In genomic region chr14:54691525-54692260, GRCh38 we compare ENCODE assay signal across 8 cellular contexts.
A peak's percentile ranks its signal among the peaks of the same experiment; 100 is the strongest.
DNase-seq lines count a peak whose midpoint lies in the region; ATAC-seq and TF ChIP-seq lines count a peak whose summit lies in the region.

No MANE protein-coding gene starts in this region.

- no peak for TF ChIP-seq POLR2A in right lobe of liver (IDR thresholded peaks at IDR 0.05)

- no peaks in the 10 kb centered on the region for H3K36me3 ChIP-seq in right lobe of liver

- in situ Hi-C loops in GM13977 (cut with MboI; ENCODE audit: low pct_unique_long_range_greater_than_20kb, low sequenced_read_pairs, unreplicated experiment) = no loop called here

- H3K4me3 ChIP-seq in AG04449 (ENCODE audit: low read depth, low read length) (no peak overlapping the region), right lobe of liver (no peak overlapping the region)

- 12% methylated on average over 5 of the region's 5 CpGs for WGBS in right lobe of liver (ENCODE audit: insufficient coverage, low coverage, low lambda C conversion rate, missing lambda C conversion rate)

- H3K9me3 ChIP-seq in right lobe of liver = no peaks in the 10 kb centered on the region

- no peaks in the 10 kb centered on the region for H3K27me3 ChIP-seq in right lobe of liver

- no peak overlapping the region for H3K27ac ChIP-seq in right lobe of liver

- DNase-seq in AG04449 (ENCODE audit: low read depth, low spot score) (no peak), GM13977 (ENCODE audit: low spot score) (peak; percentile 34), NCI-H128 (lab: John Stamatoyannopoulos, UW; ENCODE audit: unreplicated experiment) (peak; percentile 12), dermis blood vessel endothelial cell (peak; percentile 92), right lobe of liver (peak; percentile 79 to 81 (median 79))
- DNase-seq in stimulated activated CD4-positive, alpha-beta T cell treated with anti-CD3 and anti-CD28 coated beads, Interleukin-4, amount 100 ng/mL, for 48 hours (ENCODE audit: low read depth in 2 of 2) = peak; percentile 44 to 49

- CTCF ChIA-PET in AG04449 (lab: Yijun Ruan, JAX) = interaction anchor here (0.6 to 13.5 kb wide), 38 partner anchors 8 to 427 kb away, joined by 3 to 168 read pairs (median 4); partner anchors contain the start of genes CGRRF1 and SAMD4A

- POLR2A ChIA-PET in AG04449 (lab: Yijun Ruan, JAX) = interaction anchor here (0.6 to 1.9 kb wide), 2 partner anchors 125 to 126 kb away, joined by 3 to 7 read pairs; partner anchors contain the start of gene SAMD4A

- peak; percentile 56 to 58 for ATAC-seq in activated CD4-positive, CD25-positive, alpha-beta regulatory T cell treated with anti-CD3 and anti-CD28 coated beads, Interleukin-2, amount 50 U/mL, for 24 hours
- ATAC-seq in right lobe of liver = peak; percentile 95 to 99 (median 98)
- ATAC-seq in GM21576 (IDR thresholded peaks at IDR 0.05; ENCODE audit: unreplicated experiment) = no peak

- no peaks in the 10 kb centered on the region for H3K4me1 ChIP-seq in right lobe of liver

- intact Hi-C loops in right lobe of liver (cut with DNase I) = loop anchor here in 1 of 2 donors (5.0 kb wide), 2 partner anchors 81 to 124 kb away; partner anchors contain the start of gene SAMD4A

- TF ChIP-seq CTCF in AG04449 (IDR thresholded peaks at IDR 0.05; ENCODE audit: insufficient read depth, low read length, missing control alignments) (peak; percentile 94), GM13977 (IDR thresholded peaks at IDR 0.05; ENCODE audit: extremely low read depth, insufficient read depth, missing control alignments) (peak; percentile 84), right lobe of liver (IDR thresholded peaks at IDR 0.05) (peak; percentile 78 to 88 (median 86))
